ENCODE assay signal across 8 cellular contexts in genomic region chr17:2786176-2786881, GRCh38. TPM values are rescaled to one million over a fixed set of nuclear protein-coding genes. Genes with fewer than 3 reads are reported as not detected.
DNase-seq lines count a peak whose midpoint lies in the region; ATAC-seq and TF ChIP-seq lines count a peak whose summit lies in the region.

No MANE protein-coding gene starts in this region.

- peak; percentile 92 for TF ChIP-seq CTCF in GM12874 (IDR thresholded peaks at IDR 0.05; ENCODE audit: insufficient read depth, low read depth, low read length)
- peak; percentile 39 for TF ChIP-seq CTCF in HL-60 (IDR thresholded peaks at IDR 0.05; ENCODE audit: insufficient read depth, low read length)
- TF ChIP-seq CTCF in choroid plexus epithelial cell (conservative IDR thresholded peaks at IDR 0.05; ENCODE audit: low read depth, low read length) = peak; percentile 92

- DNase-seq in HL-60 (ENCODE audit: low read depth in 1 of 2, low spot score in 1 of 2) (peak; percentile 66 to 87), NCI-H748 (lab: John Stamatoyannopoulos, UW; ENCODE audit: unreplicated experiment) (peak; percentile 94), choroid plexus epithelial cell (ENCODE audit: low read depth) (peak; percentile 86), left lobe of liver (ENCODE audit: low spot score) (peak; percentile 63)
- peak; percentile 82 to 93 for DNase-seq in activated CD4-positive, alpha-beta T cell treated with anti-CD3 and anti-CD28 coated beads for 4 hours
- DNase-seq in stimulated activated CD4-positive, alpha-beta T cell treated with anti-CD3 and anti-CD28 coated beads, Interleukin-4, amount 100 ng/mL, for 1 hour = peak; percentile 90

- H3K27ac ChIP-seq in HL-60 (replicated peaks) = no peak overlapping the region

- H3K27me3 ChIP-seq in HL-60 (ENCODE audit: insufficient read depth, poor library complexity, severe bottlenecking) = no peaks in the 10 kb centered on the region

- H3K4me3 ChIP-seq in HL-60 (replicated peaks; ENCODE audit: insufficient read depth, low read length) (no peak overlapping the region), choroid plexus epithelial cell (ENCODE audit: low read depth, low read length) (no peak overlapping the region)

- ATAC-seq in left lobe of liver = peak; percentile 79
- ATAC-seq in HG02571 (IDR thresholded peaks at IDR 0.05; ENCODE audit: unreplicated experiment) = no peak

RNA-seq across cellular contexts. Expression of gene RAP1GAP2, which starts 9.9 kb away (rescaled TPM):
- total RNA-seq in left lobe of liver = 1.9 TPM

RNA-seq across cellular contexts. Expression of gene CCDC92B, which starts 36.9 kb away (rescaled TPM):
- not detected for total RNA-seq in left lobe of liver

Comparison
In these comparisons a context has a peak if more than half of its experiments do, and no peak if none do; other contexts are left out.
1. CTCF ChIP-seq: peak in every context shown above with its lines; median percentile 92 in GM12874; 92 in choroid plexus epithelial cell; 39 in HL-60.